8 cellular contexts compared by ENCODE assay signal in the genomic region with DNA sequence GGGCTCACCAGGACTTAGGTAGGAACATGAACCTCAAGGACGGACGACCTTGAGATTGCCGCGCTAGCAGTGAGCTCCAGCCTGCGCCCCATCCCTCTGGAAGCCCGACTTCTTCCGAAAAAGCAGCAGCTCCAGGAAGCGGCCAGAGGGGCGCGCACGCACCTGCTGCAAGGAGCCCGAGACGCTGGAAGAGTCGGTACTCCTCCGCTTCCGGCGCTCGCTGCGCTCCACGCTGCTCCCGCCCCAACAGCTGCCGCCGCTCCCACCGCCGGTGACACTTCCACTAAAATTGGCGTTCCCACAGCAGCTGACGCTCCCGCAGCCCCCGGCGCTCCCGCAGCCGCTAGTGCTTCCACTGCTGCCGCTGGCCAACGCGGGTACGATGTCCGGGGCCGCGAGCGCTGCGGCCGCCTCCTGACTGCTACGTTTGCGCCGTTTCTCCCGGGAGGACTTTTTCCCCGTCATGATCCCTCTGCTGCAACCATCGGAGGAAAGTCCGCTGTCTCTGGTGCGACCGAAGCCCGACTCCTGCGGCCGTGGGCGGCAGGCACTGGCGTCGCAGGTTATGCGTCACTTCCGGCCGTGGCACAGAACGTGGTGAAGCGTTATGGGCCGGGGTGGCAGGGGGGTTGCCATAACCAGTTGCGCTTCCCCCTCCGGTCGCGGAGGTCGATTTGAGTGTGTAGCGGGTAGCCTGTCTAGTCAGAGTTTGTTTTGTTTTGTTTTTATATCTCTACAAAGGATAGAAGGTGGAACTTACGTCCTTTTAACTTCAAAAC. TPM values are rescaled to one million over a fixed set of nuclear protein-coding genes. Genes with fewer than 3 reads are reported as not detected.
DNase-seq lines count a peak whose midpoint lies in the region; FAIRE-seq and TF ChIP-seq lines count a peak whose summit lies in the region.

A gene with protein sequence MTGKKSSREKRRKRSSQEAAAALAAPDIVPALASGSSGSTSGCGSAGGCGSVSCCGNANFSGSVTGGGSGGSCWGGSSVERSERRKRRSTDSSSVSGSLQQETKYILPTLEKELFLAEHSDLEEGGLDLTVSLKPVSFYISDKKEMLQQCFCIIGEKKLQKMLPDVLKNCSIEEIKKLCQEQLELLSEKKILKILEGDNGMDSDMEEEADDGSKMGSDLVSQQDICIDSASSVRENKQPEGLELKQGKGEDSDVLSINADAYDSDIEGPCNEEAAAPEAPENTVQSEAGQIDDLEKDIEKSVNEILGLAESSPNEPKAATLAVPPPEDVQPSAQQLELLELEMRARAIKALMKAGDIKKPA (minus strand): TSS at position 552 of the 779 bp plus-strand sequence. CDS start 87 bp downstream, at position 465.

- TF ChIP-seq CTCF in neutrophil (IDR thresholded peaks at IDR 0.05) = peak; percentile 21

- no peak for FAIRE-seq in frontal cortex (lab: Jason Lieb, UNC)

- H3K9me3 ChIP-seq in HAP-1 (no peaks in the 10 kb centered on the region), MG63 (no peaks in the 10 kb centered on the region), SJCRH30 (replicated peaks) (no peaks in the 10 kb centered on the region), neutrophil (no peaks in the 10 kb centered on the region)

- H3K27me3 ChIP-seq in HAP-1 (ENCODE audit: low read depth) (no peaks in the 10 kb centered on the region), MG63 (no peaks in the 10 kb centered on the region), SJCRH30 (no peaks in the 10 kb centered on the region), neutrophil (no peaks in the 10 kb centered on the region)

- H3K36me3 ChIP-seq in HAP-1 (replicated peaks) (no peaks in the 10 kb centered on the region), MG63 (no peaks in the 10 kb centered on the region), SJCRH30 (no peaks in the 10 kb centered on the region), neutrophil (no peaks in the 10 kb centered on the region)

- in situ Hi-C loops in HAP-1 (cut with MboI; ENCODE audit: low sequenced_read_pairs) = no loop called here

- peak; percentile 90 for DNase-seq in GDM1 (lab: John Stamatoyannopoulos, UW)
- DNase-seq in HAP-1 (ENCODE audit: low spot score in 2 of 2) = peak; percentile 90 to 96
- DNase-seq in MG63 = peak; percentile 92
- peak; percentile 93 for DNase-seq in SJCRH30
- peak; percentile 96 for DNase-seq in activated naive CD4-positive, alpha-beta T cell treated with Interleukin-2 at 50 U/mL for 16 hours
- peak; percentile 85 to 86 for DNase-seq in frontal cortex (ENCODE audit: low spot score in 2 of 2)
- DNase-seq in substantia nigra (lab: John Stamatoyannopoulos, UW) = peak; percentile 39 to 94 (median 84)

- H3K4me3 ChIP-seq in HAP-1 = peak within 1 kb of the TSS; percentile 98
- H3K4me3 ChIP-seq in MG63 = peak within 1 kb of the TSS; percentile 79
- peak within 1 kb of the TSS; percentile 91 for H3K4me3 ChIP-seq in SJCRH30
- peak within 1 kb of the TSS; percentile 78 to 97 for H3K4me3 ChIP-seq in neutrophil (ENCODE audit: low read depth in 1 of 2, low read length in 1 of 2)

- H3K27ac ChIP-seq in SJCRH30 (peak within 1 kb of the TSS; percentile 95), neutrophil (peak within 1 kb of the TSS; percentile 81), substantia nigra (ENCODE audit: low read depth, low read length, poor library complexity, severe bottlenecking) (peak within 1 kb of the TSS; percentile 76)

- H3K4me1 ChIP-seq in HAP-1 (peaks cover 7% of the 10 kb centered on the region; the same call in 1 of the 2 replicates), SJCRH30 (peaks cover 6% of the 10 kb centered on the region; the same call in 1 of the 2 replicates), neutrophil (ENCODE audit: control insufficient read depth in 1 of 2, insufficient read depth in 1 of 2, low read depth in 1 of 2, low read length in 1 of 2) (peaks cover 10 to 19% of the 10 kb centered on the region in 2 experiments)

RNA-seq across cellular contexts. Expression of the gene that starts here (rescaled TPM):
- 15.3 and 20.9 TPM in 2 replicates for total RNA-seq in MG63 (2014; rRNA removed; shearing (Covaris generic); ENCODE audit: low replicate concordance)
- 16.6 and 17.1 TPM in 2 replicates for total RNA-seq in SJCRH30 (2014; rRNA removed; shearing (Covaris generic))
- total RNA-seq in frontal cortex = 23.6 TPM

Comparison
In these comparisons a context has a peak if more than half of its experiments do, and no peak if none do; other contexts are left out.
1. Peak in every context shown above with its lines: DNase-seq, H3K4me3 ChIP-seq and H3K27ac ChIP-seq.